ENCODE assay signal across 25 cellular contexts in the genomic region with DNA sequence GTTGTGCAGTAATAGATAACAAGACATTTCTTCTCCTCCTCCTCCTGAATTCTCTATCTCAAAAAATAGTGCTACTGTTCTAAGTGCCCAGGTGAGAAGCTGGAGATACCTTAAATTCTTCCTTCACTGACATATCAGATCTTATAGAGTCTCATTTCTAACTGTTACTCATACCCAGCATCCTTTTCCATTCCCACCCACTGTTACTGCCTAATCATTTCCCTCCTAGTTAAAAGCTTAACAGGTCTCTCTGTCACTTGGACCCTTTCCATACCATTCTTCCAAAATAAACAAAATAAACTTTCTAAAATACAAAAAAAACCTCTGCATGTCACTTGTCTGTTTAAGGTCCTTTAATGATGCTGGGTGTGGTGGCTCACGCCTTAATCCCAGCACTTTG.
"Had no signal": no experiment of that assay in that cellular context is flagged by ENCODE, and none has a peak within 500 bp of the region (broad histone marks: within the 10 kb centered on the region; RNA-seq: fewer than 3 reads in every experiment).

No MANE protein-coding gene starts in this region.

- H3K27ac ChIP-seq: ascending aorta, brain microvascular endothelial cell, coronary artery had no signal

- DNase-seq: activated CD4-positive, alpha-beta T cell treated with anti-CD3 and anti-CD28 coated beads for 4 hours; activated CD4-positive, alpha-beta T cell treated with anti-CD3 and anti-CD28 coated beads, Interleukin-2, amount 50 U/mL, for 1 hour; activated CD4-positive, alpha-beta T cell treated with anti-CD3 and anti-CD28 coated beads, Interleukin-2, amount 50 U/mL, for 48 hours; activated CD4-positive, CD25-positive, alpha-beta regulatory T cell; activated CD4-positive, CD25-positive, alpha-beta regulatory T cell treated with anti-CD3 and anti-CD28 coated beads, Interleukin-2, amount 50 U/mL, for 72 hours; activated CD8-positive, alpha-beta memory T cell treated with anti-CD3 and anti-CD28 coated beads for 24 hours; activated gamma-delta T cell; activated naive CD4-positive, alpha-beta T cell; activated naive CD4-positive, alpha-beta T cell treated with anti-CD3 and anti-CD28 coated beads, Interleukin-2, amount 10 ng/mL, durations not matched to agents 7 days and 5 days; activated naive CD8-positive, alpha-beta T cell treated with anti-CD3 and anti-CD28 coated beads, Interleukin-2, amount 10 ng/mL, durations not matched to agents 7 days and 5 days; activated T-cell treated with anti-CD3 and anti-CD28 coated beads, Interleukin-2, amount 50 U/mL, for 48 hours; brain microvascular endothelial cell; dorsolateral prefrontal cortex; effector memory CD4-positive, alpha-beta T cell; foreskin fibroblast; head of caudate nucleus; T-helper 2 cell had no signal

- H3K4me3 ChIP-seq: ascending aorta, coronary artery, dorsolateral prefrontal cortex had no signal

- ATAC-seq: activated CD8-positive, alpha-beta T cell treated with anti-CD3 and anti-CD28 coated beads for 36 hours; esophagus mucosa had no signal

- H3K27me3 ChIP-seq: ascending aorta, brain microvascular endothelial cell, dorsolateral prefrontal cortex had no signal

- H3K36me3 Mint-ChIP-seq: activated naive CD4-positive, alpha-beta T cell treated with anti-CD3 and anti-CD28 coated beads, Interleukin-2, amount 10 ng/mL, durations not matched to agents 7 days and 5 days; activated naive CD4-positive, alpha-beta T cell treated with anti-CD3 and anti-CD28 coated beads, Interleukin-2, amount 50 U/mL, for 72 hours; activated naive CD8-positive, alpha-beta T cell treated with anti-CD3 and anti-CD28 coated beads, Interleukin-2, amount 10 ng/mL, durations not matched to agents 7 days and 5 days had no signal

- H3K4me1 Mint-ChIP-seq: activated naive CD4-positive, alpha-beta T cell treated with anti-CD3 and anti-CD28 coated beads, Interleukin-2, amount 10 ng/mL, durations not matched to agents 7 days and 5 days; activated naive CD8-positive, alpha-beta T cell treated with anti-CD3 and anti-CD28 coated beads, Interleukin-2, amount 10 ng/mL, durations not matched to agents 7 days and 5 days; central memory CD8-positive, alpha-beta T cell had no signal

- H3K9me3 ChIP-seq: ascending aorta had no signal

- H3K4me3 Mint-ChIP-seq: activated CD8-positive, alpha-beta T cell treated with anti-CD3 and anti-CD28 coated beads for 36 hours; activated naive CD4-positive, alpha-beta T cell treated with anti-CD3 and anti-CD28 coated beads, Interleukin-2, amount 10 ng/mL, durations not matched to agents 7 days and 5 days; activated naive CD8-positive, alpha-beta T cell treated with anti-CD3 and anti-CD28 coated beads, Interleukin-2, amount 10 ng/mL, durations not matched to agents 7 days and 5 days; central memory CD8-positive, alpha-beta T cell; dendritic cell treated with granulocyte-macrophage colony-stimulating factor and Interleukin-4, amounts not matched to agents 40 ng/mL and 50 ng/mL, for 4 days; endodermal cell had no signal

- H3K9me3 Mint-ChIP-seq: activated CD8-positive, alpha-beta T cell treated with anti-CD3 and anti-CD28 coated beads for 36 hours; activated naive CD4-positive, alpha-beta T cell treated with anti-CD3 and anti-CD28 coated beads, Interleukin-2, amount 10 ng/mL, durations not matched to agents 7 days and 5 days; activated naive CD8-positive, alpha-beta T cell treated with anti-CD3 and anti-CD28 coated beads, Interleukin-2, amount 10 ng/mL, durations not matched to agents 7 days and 5 days; central memory CD8-positive, alpha-beta T cell; dendritic cell treated with granulocyte-macrophage colony-stimulating factor and Interleukin-4, amounts not matched to agents 40 ng/mL and 50 ng/mL, for 4 days had no signal

- H3K36me3 ChIP-seq: ascending aorta, brain microvascular endothelial cell had no signal

- H3K27ac Mint-ChIP-seq: activated CD8-positive, alpha-beta T cell treated with anti-CD3 and anti-CD28 coated beads for 36 hours; activated naive CD4-positive, alpha-beta T cell treated with anti-CD3 and anti-CD28 coated beads, Interleukin-2, amount 10 ng/mL, durations not matched to agents 7 days and 5 days; activated naive CD4-positive, alpha-beta T cell treated with anti-CD3 and anti-CD28 coated beads, Interleukin-2, amount 50 U/mL, for 72 hours; activated naive CD8-positive, alpha-beta T cell treated with anti-CD3 and anti-CD28 coated beads, Interleukin-2, amount 10 ng/mL, durations not matched to agents 7 days and 5 days; dendritic cell treated with granulocyte-macrophage colony-stimulating factor and Interleukin-4, amounts not matched to agents 40 ng/mL and 50 ng/mL, for 4 days; endodermal cell had no signal

- H3K4me1 ChIP-seq: ascending aorta had no signal

- H3K27me3 Mint-ChIP-seq: activated CD8-positive, alpha-beta T cell treated with anti-CD3 and anti-CD28 coated beads for 36 hours; activated naive CD4-positive, alpha-beta T cell treated with anti-CD3 and anti-CD28 coated beads, Interleukin-2, amount 10 ng/mL, durations not matched to agents 7 days and 5 days; central memory CD8-positive, alpha-beta T cell; dendritic cell treated with granulocyte-macrophage colony-stimulating factor and Interleukin-4, amounts not matched to agents 40 ng/mL and 50 ng/mL, for 4 days had no signal
